Comparison of ENCODE assay signal across 9 cellular contexts in the genomic region with DNA sequence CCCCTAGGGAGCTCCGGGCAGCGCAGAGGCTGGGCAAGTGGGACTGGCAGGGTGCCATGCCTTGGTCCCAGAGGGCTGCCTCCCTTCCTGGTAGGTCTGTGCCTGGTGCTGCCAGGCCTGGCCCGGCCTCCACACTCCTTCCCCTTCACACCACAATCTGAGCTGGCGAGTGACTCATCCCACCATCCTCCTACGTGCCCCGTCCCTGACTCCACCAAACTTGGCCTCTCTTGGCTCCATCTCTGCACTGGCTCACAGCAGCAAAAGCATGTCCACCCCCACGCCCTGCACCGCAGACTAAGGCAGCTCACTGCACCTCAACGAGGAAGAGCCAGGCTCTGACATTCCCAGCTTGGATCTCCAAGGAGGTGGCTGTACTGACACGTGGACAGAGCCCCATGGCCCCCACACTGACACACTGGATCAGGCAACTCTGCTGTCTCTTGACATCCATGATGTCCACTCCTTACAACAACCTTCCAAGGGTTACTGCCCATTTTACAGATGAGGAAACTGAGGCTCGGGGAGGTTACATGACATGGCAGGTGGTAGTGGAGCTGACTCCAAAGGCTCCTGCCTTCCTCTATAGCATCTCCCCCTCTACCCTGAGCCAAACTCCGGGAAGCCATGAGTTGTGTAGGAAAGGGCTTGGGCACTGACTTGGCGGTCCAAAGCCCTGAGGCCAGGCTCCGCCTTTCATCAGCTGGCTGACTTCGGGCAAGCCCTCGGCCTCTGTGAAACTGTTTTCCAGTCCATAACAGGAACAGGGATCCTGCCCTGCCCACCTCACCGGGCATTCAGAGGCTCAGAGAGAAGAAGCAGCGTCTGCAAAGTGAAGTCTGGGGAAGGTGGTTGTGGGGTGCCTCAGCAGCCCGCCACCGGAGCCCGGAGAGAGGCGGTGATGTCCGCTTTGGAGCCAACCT. TPM values are rescaled to one million over a fixed set of nuclear protein-coding genes. Genes with fewer than 3 reads are reported as not detected.
DNase-seq lines count a peak whose midpoint lies in the region; ATAC-seq and TF ChIP-seq lines count a peak whose summit lies in the region.
"Had no signal": no experiment of that assay in that cellular context is flagged by ENCODE, and none has a peak within 500 bp of the region (broad histone marks: within the 10 kb centered on the region; RNA-seq: fewer than 3 reads in every experiment).

No MANE protein-coding gene starts in this region.

- no peaks in the 10 kb centered on the region for H3K9me3 ChIP-seq in cardiac muscle cell (ENCODE audit: low read depth)

- no peak overlapping the region for H3K4me3 ChIP-seq in cardiac muscle cell

- CTCF ChIA-PET in HEK293T (lab: Yijun Ruan, JAX) = interaction anchor here (0.7 to 4.2 kb wide), 51 partner anchors 8 to 753 kb away, joined by 3 to 83 read pairs (median 5); a partner anchor contains a TSS

- ATAC-seq in sciatic nerve (peak; percentile 42), HG02759 (IDR thresholded peaks at IDR 0.05; ENCODE audit: unreplicated experiment) (no peak)

- H3K27ac ChIP-seq in cardiac muscle cell = peak overlapping the region; percentile 2

- POLR2A ChIA-PET in HEK293T (lab: Yijun Ruan, JAX) = interaction anchor here (0.6 to 2.2 kb wide), 5 partner anchors 78 to 140 kb away, joined by 3 to 10 read pairs (median 4); no protein-coding TSS in a partner anchor

- H3K36me3 ChIP-seq in cardiac muscle cell = no peaks in the 10 kb centered on the region

- TF ChIP-seq CTCF in cardiac muscle cell (IDR thresholded peaks at IDR 0.05; ENCODE audit: low read depth, low read length) = no peak

- DNase-seq in ELF-1 (ENCODE audit: low read depth, low spot score) = peak; percentile 67
- DNase-seq in NOMO-1 (lab: John Stamatoyannopoulos, UW; ENCODE audit: unreplicated experiment in 2 of 2) = peak; percentile 12 to 30
- peak; percentile 86 for DNase-seq in activated effector memory CD4-positive, alpha-beta T cell treated with anti-CD3 and anti-CD28 coated beads, Interleukin-2, amount 50 U/mL, for 16 hours
- DNase-seq in cardiac muscle cell (ENCODE audit: low read depth in 1 of 2, low spot score in 1 of 2) = peak in 1 of 2 donors; percentile 98
- peak; percentile 69 for DNase-seq in sciatic nerve (ENCODE audit: low spot score)
- DNase-seq in HEK293T (ENCODE audit: extremely low spot score) = no peak
- DNase-seq in NCI-H510A treated with DMSO at 0.1 percent for 48 hours (lab: John Stamatoyannopoulos, UW) = no peak

- intact Hi-C loops in sciatic nerve (cut with DNase I) = no loop called here

- H3K4me1 ChIP-seq in cardiac muscle cell (ENCODE audit: low read depth) = peaks cover 22% of the 10 kb centered on the region

- H3K27me3 ChIP-seq in cardiac muscle cell = no peaks in the 10 kb centered on the region

TF ChIP-seq in HEK293T, 16 proteins besides CTCF, POLR2A, EP300 and RAD21:
- no peak for TF ChIP-seq CTBP1 (IDR thresholded peaks at IDR 0.05; ENCODE audit: borderline replicate concordance)
- TF ChIP-seq NFRKB (IDR thresholded peaks at IDR 0.05) = no peak
- no peak for TF ChIP-seq BHLHE40 (IDR thresholded peaks at IDR 0.05; ENCODE audit: borderline replicate concordance)
- TF ChIP-seq ARNT (IDR thresholded peaks at IDR 0.05) = no peak
- TF ChIP-seq FOXK2 (IDR thresholded peaks at IDR 0.05) = no peak
- TF ChIP-seq ZNF384 (IDR thresholded peaks at IDR 0.05) = no peak
- no peak for TF ChIP-seq L3MBTL2 (conservative IDR thresholded peaks at IDR 0.05)
- TF ChIP-seq ELF4 (IDR thresholded peaks at IDR 0.05) = no peak
- TF ChIP-seq FOXM1 (IDR thresholded peaks at IDR 0.05; ENCODE audit: borderline replicate concordance) = no peak
- no peak for TF ChIP-seq LEF1 (IDR thresholded peaks at IDR 0.05; ENCODE audit: borderline replicate concordance)
- TF ChIP-seq HDGF (IDR thresholded peaks at IDR 0.05; ENCODE audit: borderline replicate concordance) = no peak
- TF ChIP-seq, protein P1, sequence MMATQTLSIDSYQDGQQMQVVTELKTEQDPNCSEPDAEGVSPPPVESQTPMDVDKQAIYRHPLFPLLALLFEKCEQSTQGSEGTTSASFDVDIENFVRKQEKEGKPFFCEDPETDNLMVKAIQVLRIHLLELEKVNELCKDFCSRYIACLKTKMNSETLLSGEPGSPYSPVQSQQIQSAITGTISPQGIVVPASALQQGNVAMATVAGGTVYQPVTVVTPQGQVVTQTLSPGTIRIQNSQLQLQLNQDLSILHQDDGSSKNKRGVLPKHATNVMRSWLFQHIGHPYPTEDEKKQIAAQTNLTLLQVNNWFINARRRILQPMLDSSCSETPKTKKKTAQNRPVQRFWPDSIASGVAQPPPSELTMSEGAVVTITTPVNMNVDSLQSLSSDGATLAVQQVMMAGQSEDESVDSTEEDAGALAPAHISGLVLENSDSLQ (IDR thresholded peaks at IDR 0.05) = no peak

RNA-seq across cellular contexts. Expression of a gene that starts 20.1 kb away (rescaled TPM):
- total RNA-seq in cardiac muscle cell (303 and 522 TPM in 2 replicates), sciatic nerve (94.1 TPM)
- 270 and 501 TPM in 2 replicates for polyA plus RNA-seq in cardiac muscle cell
- total RNA-seq: T-helper 1 cell treated with Interleukin-12 subunit alpha and Interleukin-12 subunit beta and Interleukin-4 antibody, amounts not matched to agents 30 ng/mL and 1 ng/mL, for 36 hours had no signal

RNA-seq across cellular contexts. Expression of a gene that starts 23.7 kb away (rescaled TPM):
- total RNA-seq in cardiac muscle cell = not detected in 2 replicates
- polyA plus RNA-seq in cardiac muscle cell = not detected in 2 replicates
- not detected for total RNA-seq in sciatic nerve
- total RNA-seq: T-helper 1 cell treated with Interleukin-12 subunit alpha and Interleukin-12 subunit beta and Interleukin-4 antibody, amounts not matched to agents 30 ng/mL and 1 ng/mL, for 36 hours had no signal

RNA-seq across cellular contexts. Expression of a gene that starts 29.5 kb away (rescaled TPM):
- 0.09 and 0.28 TPM in 2 replicates for total RNA-seq in cardiac muscle cell
- polyA plus RNA-seq in cardiac muscle cell = 0.15 TPM in 1 of 2 replicates, not detected in the other
- 0.36 TPM for total RNA-seq in sciatic nerve
- total RNA-seq: T-helper 1 cell treated with Interleukin-12 subunit alpha and Interleukin-12 subunit beta and Interleukin-4 antibody, amounts not matched to agents 30 ng/mL and 1 ng/mL, for 36 hours had no signal

RNA-seq across cellular contexts. Expression of a gene that starts 38.5 kb away (rescaled TPM):
- not detected in 2 replicates for total RNA-seq in cardiac muscle cell
- 0.20 TPM in 1 of 2 replicates, not detected in the other for polyA plus RNA-seq in cardiac muscle cell
- total RNA-seq in sciatic nerve = 82.1 TPM
- total RNA-seq: T-helper 1 cell treated with Interleukin-12 subunit alpha and Interleukin-12 subunit beta and Interleukin-4 antibody, amounts not matched to agents 30 ng/mL and 1 ng/mL, for 36 hours had no signal

RNA-seq across cellular contexts. Expression of a gene that starts 42.8 kb away (rescaled TPM):
- total RNA-seq in cardiac muscle cell (not detected in 2 replicates), sciatic nerve (0.62 TPM)
- not detected in 2 replicates for polyA plus RNA-seq in cardiac muscle cell
- total RNA-seq: T-helper 1 cell treated with Interleukin-12 subunit alpha and Interleukin-12 subunit beta and Interleukin-4 antibody, amounts not matched to agents 30 ng/mL and 1 ng/mL, for 36 hours had no signal

Comparison
In these comparisons a context has a peak if more than half of its experiments do, and no peak if none do; other contexts are left out.
1. DNase-seq: peak in ELF-1 (single experiment), NOMO-1 (2 of 2), activated effector memory CD4-positive, alpha-beta T cell treated with anti-CD3 and anti-CD28 coated beads, Interleukin-2, amount 50 U/mL, for 16 hours (single experiment) and sciatic nerve (single experiment); none in HEK293T (single experiment) and NCI-H510A treated with DMSO at 0.1 percent for 48 hours (single experiment).